ENCODE assay signal across 8 cellular contexts in genomic region chr11:119056397-119056999, GRCh38. TPM values are rescaled to one million over a fixed set of nuclear protein-coding genes. Genes with fewer than 3 reads are reported as not detected.
DNase-seq lines count a peak whose midpoint lies in the region; ATAC-seq, FAIRE-seq and TF ChIP-seq lines count a peak whose summit lies in the region.

No MANE protein-coding gene starts in this region.

- peak overlapping the region; percentile 99 for H3K18ac ChIP-seq in H1 (ENCODE audit: extremely low read depth, low read length)

- H3K36me3 ChIP-seq in BLaER1 treated with 17β-estradiol and CSF1 and Interleukin-3, amounts not matched to agents 10 nM and 100 nM = peaks cover 39 to 51% (median 42%) of the 10 kb centered on the region in 11 experiments
- H3K36me3 ChIP-seq in H1 (ENCODE audit: control insufficient read depth in 2 of 4, insufficient read depth in 4 of 4, low read length in 3 of 4) = peaks cover 31 to 41% (median 38%) of the 10 kb centered on the region in 4 experiments
- peaks cover 36% of the 10 kb centered on the region for H3K36me3 ChIP-seq in muscle layer of colon (ENCODE audit: insufficient read depth, low read length)
- no peaks in the 10 kb centered on the region for H3K36me3 ChIP-seq in testis (ENCODE audit: low read depth, missing control alignments)

- no peak overlapping the region for H2BK15ac ChIP-seq in H1 (ENCODE audit: low read length)

- H3K9me3 ChIP-seq in BLaER1 treated with 17β-estradiol and CSF1 and Interleukin-3, amounts not matched to agents 10 nM and 100 nM (replicated peaks in 1 of 11) = peaks cover 0 to 2% (median 0%) of the 10 kb centered on the region in 11 experiments; a peak in 2 of 22 replicates
- H3K9me3 ChIP-seq in H1 (ENCODE audit: insufficient read depth in 2 of 2, low read depth in 1 of 2, low read length in 1 of 2) (no peaks in the 10 kb centered on the region; a peak in 1 of 4 replicates), muscle layer of colon (ENCODE audit: low read length) (no peaks in the 10 kb centered on the region), testis (no peaks in the 10 kb centered on the region)

- H2BK12ac ChIP-seq in H1 (ENCODE audit: low read depth, low read length) = no peak overlapping the region

- H3K9ac ChIP-seq in BLaER1 treated with 17β-estradiol and CSF1 and Interleukin-3, amounts not matched to agents 10 nM and 100 nM = peak overlapping the region; percentile 91 to 99 (median 97)
- H3K9ac ChIP-seq in H1 (replicated peaks in 1 of 4; ENCODE audit: extremely low read depth in 1 of 4, low read depth in 3 of 4, low read length in 3 of 4) (peak overlapping the region; percentile 84 to 97 (median 90)), muscle layer of colon (ENCODE audit: low read length) (peak overlapping the region; percentile 78)

- no peak overlapping the region for H3K4ac ChIP-seq in H1 (replicated peaks; ENCODE audit: insufficient read length, low read depth, low read length)

- TF ChIP-seq EP300 in Ishikawa (IDR thresholded peaks at IDR 0.05; ENCODE audit: borderline replicate concordance) (no peak), H1 (IDR thresholded peaks at IDR 0.05; ENCODE audit: borderline replicate concordance in 1 of 2, low read depth in 2 of 2, low read length in 2 of 2) (no peak)

- H3K79me2 ChIP-seq in H1 (ENCODE audit: control insufficient read depth in 1 of 2, insufficient read depth in 2 of 2, low read length in 2 of 2) = peaks cover 8 to 21% of the 10 kb centered on the region in 2 experiments; a peak in 3 of 4 replicates

- H3K9me3 Mint-ChIP-seq in activated CD4-positive, alpha-beta memory T cell treated with anti-CD3 and anti-CD28 coated beads for 36 hours = no peaks in the 10 kb centered on the region

- peak overlapping the region; percentile 83 to 97 (median 91) for H3K4me2 ChIP-seq in BLaER1 treated with 17β-estradiol and CSF1 and Interleukin-3, amounts not matched to agents 10 nM and 100 nM
- H3K4me2 ChIP-seq in H1 (ENCODE audit: insufficient read depth in 1 of 2, low read depth in 2 of 2, low read length in 2 of 2) = peak overlapping the region; percentile 79 to 82

- H3K27ac ChIP-seq in BLaER1 treated with 17β-estradiol and CSF1 and Interleukin-3, amounts not matched to agents 10 nM and 100 nM = peak overlapping the region; percentile 87 to 98 (median 95)
- H3K27ac ChIP-seq in H1 (ENCODE audit: low read depth, low read length) (peak overlapping the region; percentile 82), muscle layer of colon (ENCODE audit: low read depth, low read length) (peak overlapping the region; percentile 85), testis (peak overlapping the region; percentile 63 to 83)

- H4K20me1 ChIP-seq in BLaER1 treated with 17β-estradiol and CSF1 and Interleukin-3, amounts not matched to agents 10 nM and 100 nM = peaks cover 14 to 53% (median 44%) of the 10 kb centered on the region in 11 experiments; a peak in 19 of 22 replicates
- peaks cover 3 to 23% of the 10 kb centered on the region in 2 experiments for H4K20me1 ChIP-seq in H1 (replicated peaks in 1 of 2; ENCODE audit: control insufficient read depth in 1 of 2, insufficient read depth in 2 of 2, low read length in 2 of 2)

- TF ChIP-seq POLR2A in H1 (IDR thresholded peaks at IDR 0.05; ENCODE audit: control extremely low read depth in 1 of 2, low read depth in 2 of 2, low read length in 2 of 2) (no peak), testis (IDR thresholded peaks at IDR 0.05) (no peak)

- H2AK5ac ChIP-seq in H1 (ENCODE audit: low read depth, low read length) = no peak overlapping the region

- no peaks in the 10 kb centered on the region for H3K27me3 Mint-ChIP-seq in activated CD4-positive, alpha-beta memory T cell treated with anti-CD3 and anti-CD28 coated beads for 36 hours

- peak overlapping the region; percentile 95; the same call in 1 of the 2 replicates for H4K8ac ChIP-seq in H1 (ENCODE audit: extremely low read depth, insufficient read depth, low read length)

- no peak overlapping the region for H4K91ac ChIP-seq in H1 (replicated peaks; ENCODE audit: insufficient read length, low read length)

- H3K4me3 ChIP-seq in BLaER1 treated with 17β-estradiol and CSF1 and Interleukin-3, amounts not matched to agents 10 nM and 100 nM = peak overlapping the region; percentile 84 to 100 (median 94)
- H3K4me3 ChIP-seq in H1 (ENCODE audit: extremely low read depth in 1 of 4, insufficient read depth in 2 of 4, low read depth in 3 of 4, low read length in 4 of 4) (peak overlapping the region; percentile 76 to 98 (median 89)), muscle layer of colon (ENCODE audit: low read depth in 1 of 2, low read length in 2 of 2) (peak overlapping the region; percentile 79 to 91), testis (peak overlapping the region; percentile 90 to 96)

- H3K14ac ChIP-seq in H1 (ENCODE audit: insufficient read length) = no peak overlapping the region

- no peak overlapping the region for H2BK120ac ChIP-seq in H1 (replicated peaks; ENCODE audit: low read depth, low read length)

- peak overlapping the region; percentile 96 for H3K4me3 Mint-ChIP-seq in activated CD4-positive, alpha-beta memory T cell treated with anti-CD3 and anti-CD28 coated beads for 36 hours

- TF ChIP-seq RAD21 in Ishikawa (IDR thresholded peaks at IDR 0.05; ENCODE audit: low read depth) (no peak), H1 (IDR thresholded peaks at IDR 0.05 in 1 of 2, conservative IDR thresholded peaks at IDR 0.05 in 1 of 2; ENCODE audit: low read depth in 2 of 2, low read length in 2 of 2) (no peak)

- peak; percentile 6 for ATAC-seq in GM21360 (IDR thresholded peaks at IDR 0.05; ENCODE audit: unreplicated experiment)

- peak overlapping the region; percentile 94 for H3K27ac Mint-ChIP-seq in activated CD4-positive, alpha-beta memory T cell treated with anti-CD3 and anti-CD28 coated beads for 36 hours

- peaks cover 38% of the 10 kb centered on the region for H3K36me3 Mint-ChIP-seq in activated CD4-positive, alpha-beta memory T cell treated with anti-CD3 and anti-CD28 coated beads for 36 hours

- peaks cover 20 to 34% (median 24%) of the 10 kb centered on the region in 10 experiments for H3K4me1 ChIP-seq in BLaER1 treated with 17β-estradiol and CSF1 and Interleukin-3, amounts not matched to agents 10 nM and 100 nM
- H3K4me1 ChIP-seq in H1 (replicated peaks in 1 of 4; ENCODE audit: control insufficient read depth in 3 of 4, insufficient read depth in 4 of 4, low read length in 3 of 4) = peaks cover 0 to 8% (median 3%) of the 10 kb centered on the region in 4 experiments; a peak in 5 of 7 replicates
- peaks cover 14% of the 10 kb centered on the region for H3K4me1 ChIP-seq in muscle layer of colon (ENCODE audit: insufficient read depth, low read length)
- peaks cover 12% of the 10 kb centered on the region for H3K4me1 ChIP-seq in testis

- peaks cover 4% of the 10 kb centered on the region for H3K23me2 ChIP-seq in H1 (ENCODE audit: low read depth, low read length)

- peaks cover 44% of the 10 kb centered on the region for H3K4me1 Mint-ChIP-seq in activated CD4-positive, alpha-beta memory T cell treated with anti-CD3 and anti-CD28 coated beads for 36 hours (ENCODE audit: low read depth)

- H4K5ac ChIP-seq in H1 (ENCODE audit: insufficient read length, low read depth, low read length) = peak overlapping the region; percentile 63

- no peak overlapping the region for H3K23ac ChIP-seq in H1 (ENCODE audit: insufficient read length)

- CTCF ChIA-PET in activated CD4-positive, alpha-beta memory T cell treated with anti-CD3 and anti-CD28 coated beads for 36 hours (lab: Charles Lee) = interaction anchor here (0.6 to 2.0 kb wide), 10 partner anchors 9 to 150 kb away, joined by 3 to 12 read pairs (median 5); partner anchors contain the start of genes CBL, HMBS and VPS11
- CTCF ChIA-PET in H1 (lab: Charles Lee; ENCODE audit: partially characterized antibody) = interaction anchor here (0.7 to 2.0 kb wide), 16 partner anchors 9 to 282 kb away, joined by 3 to 9 read pairs (median 3); partner anchors contain the start of genes HMBS, SLC37A4 and VPS11

- H2AFZ ChIP-seq in H1 (ENCODE audit: low read length) = no peak overlapping the region; the same call in 1 of the 2 replicates

- peak overlapping the region; percentile 92 for H3K56ac ChIP-seq in H1 (replicated peaks; ENCODE audit: insufficient read length, low read depth, low read length)

- H2BK20ac ChIP-seq in H1 (ENCODE audit: low read length) = no peak overlapping the region

- 4% methylated on average over 23 of the region's 48 CpGs; no CpG with 5 or more reads in 1 of the 2 experiments for WGBS in H1 (ENCODE audit: extremely low coverage in 1 of 2, insufficient coverage in 1 of 2, insufficient read length in 1 of 2, insufficient replicate concordance in 2 of 2, low coverage in 1 of 2, low lambda C conversion rate in 2 of 2, missing lambda C conversion rate in 1 of 2), 2 experiments
- 0 to 1% methylated on average over 8 to 29 of the region's 48 CpGs for WGBS in testis, 2 donors

- TF ChIP-seq CTCF in H1 (IDR thresholded peaks at IDR 0.05; ENCODE audit: control extremely low read depth in 1 of 3, insufficient read depth in 1 of 3, low read depth in 1 of 3, low read length in 3 of 3) = no peak
- no peak for TF ChIP-seq CTCF in testis (IDR thresholded peaks at IDR 0.05)

- no peak for FAIRE-seq in H1 (lab: Jason Lieb, UNC)

- POLR2A ChIA-PET in activated CD4-positive, alpha-beta memory T cell treated with anti-CD3 and anti-CD28 coated beads for 36 hours (lab: Charles Lee) = interaction anchor here (0.5 to 4.7 kb wide), 12 partner anchors 9 to 265 kb away, joined by 3 to 35 read pairs (median 4); partner anchors contain the start of genes C2CD2L, DPAGT1, HINFP and HMBS
- POLR2A ChIA-PET in H1 (lab: Charles Lee; ENCODE audit: partially characterized antibody) = interaction anchor here (0.6 to 5.1 kb wide), 21 partner anchors 8 to 268 kb away, joined by 3 to 56 read pairs (median 6); partner anchors contain the start of genes C2CD2L, HMBS, RPS25 and SLC37A4

- H3K27me3 ChIP-seq in BLaER1 treated with 17β-estradiol and CSF1 and Interleukin-3, amounts not matched to agents 10 nM and 100 nM = no peaks in the 10 kb centered on the region
- H3K27me3 ChIP-seq in H1 (replicated peaks in 1 of 4; ENCODE audit: control insufficient read depth in 3 of 4, extremely low read depth in 1 of 4, insufficient read depth in 3 of 4, low read length in 3 of 4) (no peaks in the 10 kb centered on the region), muscle layer of colon (ENCODE audit: control insufficient read depth in 1 of 2, insufficient read depth in 2 of 2, low read length in 2 of 2) (no peaks in the 10 kb centered on the region), testis (no peaks in the 10 kb centered on the region)

- peak overlapping the region; percentile 96 for H2BK5ac ChIP-seq in H1 (ENCODE audit: low read depth, low read length)

- peak; percentile 56 for DNase-seq in activated CD4-positive, alpha-beta memory T cell treated with anti-CD3 and anti-CD28 coated beads for 36 hours
- DNase-seq in H1 (ENCODE audit: low read depth in 1 of 2, low spot score in 2 of 2) = peak in 1 of 2 experiments; percentile 84
- peak; percentile 29 for DNase-seq in testis
- DNase-seq in NCI-H1048 (lab: John Stamatoyannopoulos, UW) = no peak

- intact Hi-C loops in activated CD4-positive, alpha-beta memory T cell treated with anti-CD3 and anti-CD28 coated beads for 36 hours (cut with micrococcal nuclease) = loop anchor here (2.0 kb wide), 1 partner anchor 140 kb away; no protein-coding TSS in a partner anchor
- intact Hi-C loops in testis (cut with DNase I; ENCODE audit: low total_unique reads) = loop anchor here (5.0 kb wide), 1 partner anchor 41 kb away; a partner anchor contains a TSS

- H3K79me1 ChIP-seq in H1 (ENCODE audit: low read depth, low read length) = peaks cover 15% of the 10 kb centered on the region

RNA-seq across cellular contexts. Expression of gene HYOU1, which starts 0.5 kb away (rescaled TPM):
- 100 to 1,000 TPM; 127 to 136 TPM for total RNA-seq in activated CD4-positive, alpha-beta memory T cell treated with anti-CD3 and anti-CD28 coated beads for 36 hours
- total RNA-seq in H1 (2021; fragmentation: NEBNext Ultra II Directional; extraction: Animal tissue kit (Norgen Biotek cat#: 25700)) = 293 and 295 TPM in 2 replicates
- 229 and 239 TPM in 2 replicates for polyA plus RNA-seq in H1 (2011; rRNA removed)
- 202 TPM for polyA plus RNA-seq in H1 (2011; cell fraction: cytosol; rRNA removed)
- 288 TPM for polyA plus RNA-seq in H1 (2011; cell fraction: nucleus; rRNA removed)
- polyA plus RNA-seq in H1 (2012, experiment 1 of 2) = 173 to 236 TPM (median 223 TPM) in 4 replicates
- 152 TPM for polyA plus RNA-seq in H1 (2012, experiment 2 of 2)
- 284 TPM for polyA plus RNA-seq in H1 (2013, experiment 1 of 2)
- polyA plus RNA-seq in H1 (2013, experiment 2 of 2) = 265 TPM
- 323 and 367 TPM in 2 replicates for polyA minus RNA-seq in H1 (2011; rRNA and poly(A)+ RNA removed)
- polyA minus RNA-seq in H1 (2011; cell fraction: cytosol; rRNA and poly(A)+ RNA removed) = 136 TPM
- polyA minus RNA-seq in H1 (2011; cell fraction: nucleus; rRNA and poly(A)+ RNA removed) = 90.0 TPM
- 100 to 1,000 TPM; 126 to 127 TPM for total RNA-seq in testis
- 209 TPM for polyA plus RNA-seq in testis (ENCODE audit: insufficient read depth, low read depth, low replicate concordance)

RNA-seq across cellular contexts. Expression of gene VPS11, which starts 11.1 kb away (rescaled TPM):
- total RNA-seq in activated CD4-positive, alpha-beta memory T cell treated with anti-CD3 and anti-CD28 coated beads for 36 hours = 10 to 100 TPM; 19.2 to 21.1 TPM
- total RNA-seq in H1 (2021; fragmentation: NEBNext Ultra II Directional; extraction: Animal tissue kit (Norgen Biotek cat#: 25700)) = 15.5 and 16.6 TPM in 2 replicates
- polyA plus RNA-seq in H1 (2011; rRNA removed) (13.1 and 14.8 TPM in 2 replicates), testis (ENCODE audit: insufficient read depth, low read depth, low replicate concordance) (60.5 TPM)
- polyA plus RNA-seq in H1 (2011; cell fraction: cytosol; rRNA removed) = 13.1 TPM
- polyA plus RNA-seq in H1 (2011; cell fraction: nucleus; rRNA removed) = 35.9 TPM
- 26.0 to 28.1 TPM (median 27.0 TPM) in 4 replicates for polyA plus RNA-seq in H1 (2012, experiment 1 of 2)
- polyA plus RNA-seq in H1 (2012, experiment 2 of 2) = 18.7 TPM
- polyA plus RNA-seq in H1 (2013, experiment 1 of 2) = 18.1 TPM
- 15.6 TPM for polyA plus RNA-seq in H1 (2013, experiment 2 of 2)
- 16.9 and 23.9 TPM in 2 replicates for polyA minus RNA-seq in H1 (2011; rRNA and poly(A)+ RNA removed)
- polyA minus RNA-seq in H1 (2011; cell fraction: cytosol; rRNA and poly(A)+ RNA removed) = 8.8 TPM
- 13.5 TPM for polyA minus RNA-seq in H1 (2011; cell fraction: nucleus; rRNA and poly(A)+ RNA removed)
- total RNA-seq in testis = 10 to 100 TPM; 50.7 to 56.7 TPM

RNA-seq across cellular contexts. Expression of gene SLC37A4, which starts 25.8 kb away (rescaled TPM):
- 10 to 100 TPM; 33.4 to 37.0 TPM for total RNA-seq in activated CD4-positive, alpha-beta memory T cell treated with anti-CD3 and anti-CD28 coated beads for 36 hours
- total RNA-seq in H1 (2021; fragmentation: NEBNext Ultra II Directional; extraction: Animal tissue kit (Norgen Biotek cat#: 25700)) = 29.0 and 35.1 TPM in 2 replicates
- polyA plus RNA-seq in H1 (2011; rRNA removed) (91.9 and 101 TPM in 2 replicates), testis (ENCODE audit: insufficient read depth, low read depth, low replicate concordance) (26.0 TPM)
- 79.2 TPM for polyA plus RNA-seq in H1 (2011; cell fraction: cytosol; rRNA removed)
- 241 TPM for polyA plus RNA-seq in H1 (2011; cell fraction: nucleus; rRNA removed)
- polyA plus RNA-seq in H1 (2012, experiment 1 of 2) = 35.6 to 53.5 TPM (median 49.8 TPM) in 4 replicates
- 53.6 TPM for polyA plus RNA-seq in H1 (2012, experiment 2 of 2)
- 44.1 TPM for polyA plus RNA-seq in H1 (2013, experiment 1 of 2)
- polyA plus RNA-seq in H1 (2013, experiment 2 of 2) = 43.1 TPM
- 60.9 and 63.3 TPM in 2 replicates for polyA minus RNA-seq in H1 (2011; rRNA and poly(A)+ RNA removed)
- 23.0 TPM for polyA minus RNA-seq in H1 (2011; cell fraction: cytosol; rRNA and poly(A)+ RNA removed)
- polyA minus RNA-seq in H1 (2011; cell fraction: nucleus; rRNA and poly(A)+ RNA removed) = 45.7 TPM
- 10 to 100 TPM; 23.8 to 27.7 TPM for total RNA-seq in testis

RNA-seq across cellular contexts. Expression of gene HMBS, which starts 28.2 kb away (rescaled TPM):
- total RNA-seq in activated CD4-positive, alpha-beta memory T cell treated with anti-CD3 and anti-CD28 coated beads for 36 hours = 10 to 100 TPM; 31.2 to 33.8 TPM
- 65.5 and 69.3 TPM in 2 replicates for total RNA-seq in H1 (2021; fragmentation: NEBNext Ultra II Directional; extraction: Animal tissue kit (Norgen Biotek cat#: 25700))
- polyA plus RNA-seq in H1 (2011; rRNA removed) (104 and 109 TPM in 2 replicates), testis (ENCODE audit: insufficient read depth, low read depth, low replicate concordance) (14.0 TPM)
- 123 TPM for polyA plus RNA-seq in H1 (2011; cell fraction: cytosol; rRNA removed)
- 128 TPM for polyA plus RNA-seq in H1 (2011; cell fraction: nucleus; rRNA removed)
- polyA plus RNA-seq in H1 (2012, experiment 1 of 2) = 65.2 to 89.7 TPM (median 83.7 TPM) in 4 replicates
- 110 TPM for polyA plus RNA-seq in H1 (2012, experiment 2 of 2)
- polyA plus RNA-seq in H1 (2013, experiment 1 of 2) = 45.1 TPM
- 44.1 TPM for polyA plus RNA-seq in H1 (2013, experiment 2 of 2)
- 78.6 and 79.0 TPM in 2 replicates for polyA minus RNA-seq in H1 (2011; rRNA and poly(A)+ RNA removed)
- polyA minus RNA-seq in H1 (2011; cell fraction: cytosol; rRNA and poly(A)+ RNA removed) = 51.2 TPM
- 44.6 TPM for polyA minus RNA-seq in H1 (2011; cell fraction: nucleus; rRNA and poly(A)+ RNA removed)
- total RNA-seq in testis = 10 to 100 TPM; 17.0 to 17.3 TPM

RNA-seq across cellular contexts. Expression of gene TRAPPC4, which starts 37.9 kb away (rescaled TPM):
- 10 to 100 TPM; 86.4 to 87.8 TPM for total RNA-seq in activated CD4-positive, alpha-beta memory T cell treated with anti-CD3 and anti-CD28 coated beads for 36 hours
- 88.6 and 94.3 TPM in 2 replicates for total RNA-seq in H1 (2021; fragmentation: NEBNext Ultra II Directional; extraction: Animal tissue kit (Norgen Biotek cat#: 25700))
- polyA plus RNA-seq in H1 (2011; rRNA removed) (223 and 240 TPM in 2 replicates), testis (ENCODE audit: insufficient read depth, low read depth, low replicate concordance) (116 TPM)
- polyA plus RNA-seq in H1 (2011; cell fraction: cytosol; rRNA removed) = 245 TPM
- polyA plus RNA-seq in H1 (2011; cell fraction: nucleus; rRNA removed) = 104 TPM
- polyA plus RNA-seq in H1 (2012, experiment 1 of 2) = 108 to 134 TPM (median 120 TPM) in 4 replicates
- polyA plus RNA-seq in H1 (2012, experiment 2 of 2) = 19.3 TPM
- 86.2 TPM for polyA plus RNA-seq in H1 (2013, experiment 1 of 2)
- polyA plus RNA-seq in H1 (2013, experiment 2 of 2) = 95.7 TPM
- polyA minus RNA-seq in H1 (2011; rRNA and poly(A)+ RNA removed) = 100 and 133 TPM in 2 replicates
- 26.9 TPM for polyA minus RNA-seq in H1 (2011; cell fraction: cytosol; rRNA and poly(A)+ RNA removed)
- polyA minus RNA-seq in H1 (2011; cell fraction: nucleus; rRNA and poly(A)+ RNA removed) = 47.6 TPM
- total RNA-seq in testis = 100 to 1,000 TPM in 1 of 2 donors, 10 to 100 TPM in 1; 81.4 to 108 TPM
